In genomic region chr5:38472541-38472940, GRCh38 we compare ENCODE assay signal across 1 cellular context.
TF ChIP-seq lines count a peak whose summit lies in the region.

No MANE protein-coding gene starts in this region.

TF ChIP-seq in HepG2, 621 proteins besides CTCF, POLR2A, EP300 and RAD21 (continued from another document):
- TF ChIP-seq LRRFIP1 (CRISPR knock-in tag; conservative IDR thresholded peaks at IDR 0.05), result no peak
- TF ChIP-seq TBL1XR1 (IDR thresholded peaks at IDR 0.05; ENCODE audit: borderline replicate concordance, low read length, partially characterized antibody), result no peak
- no peak for TF ChIP-seq DNMT3B (CRISPR knock-in tag; conservative IDR thresholded peaks at IDR 0.05)
